ENCODE assay signal across 20 cellular contexts in genomic region chr17:44924107-44924544, GRCh38. TPM values are rescaled to one million over a fixed set of nuclear protein-coding genes. Genes with fewer than 3 reads are reported as not detected.
DNase-seq lines count a peak whose midpoint lies in the region; ATAC-seq, FAIRE-seq and TF ChIP-seq lines count a peak whose summit lies in the region.
"Had no signal": no experiment of that assay in that cellular context is flagged by ENCODE, and none has a peak within 500 bp of the region (broad histone marks: within the 10 kb centered on the region; RNA-seq: fewer than 3 reads in every experiment).

No MANE protein-coding gene starts in this region.

- H3K9me3 ChIP-seq in GM12878 (replicated peaks; ENCODE audit: control insufficient read depth, insufficient read depth, low read length): no peaks in the 10 kb centered on the region
- H3K9me3 ChIP-seq: SJCRH30 had no signal

- 86% methylated on average over 9 of the region's 9 CpGs for WGBS in GM12878 (ENCODE audit: insufficient coverage, insufficient replicate concordance, low lambda C conversion rate, missing lambda C conversion rate)

- DNase-seq in activated naive CD4-positive, alpha-beta T cell treated with anti-CD3 and anti-CD28 coated beads, Interleukin-2, amount 10 ng/mL, durations not matched to agents 7 days and 5 days: peak; percentile 7
- no peak for DNase-seq in activated naive CD4-positive, alpha-beta T cell treated with anti-CD3 and anti-CD28 coated beads for 36 hours
- DNase-seq in NCI-H2081 treated with DMSO at 0.1 percent for 48 hours (lab: John Stamatoyannopoulos, UW) (peak; percentile 6), GM12878 (ENCODE audit: low read depth, low spot score) (no peak), urothelium cell line (ENCODE audit: low spot score) (no peak), C1 segment of cervical spinal cord (lab: John Stamatoyannopoulos, UW) (no peak)
- DNase-seq in effector CD4-positive, alpha-beta T cell: no peak
- DNase-seq in activated T-cell treated with anti-CD3 and anti-CD28 coated beads, Interleukin-2, amount 50 U/mL, for 48 hours: no peak
- DNase-seq: activated CD8-positive, alpha-beta T cell treated with anti-CD3 and anti-CD28 coated beads for 36 hours; amygdala; cerebellar nuclear complex; foreskin melanocyte; NCI-H187 treated with DMSO at 0.1 percent for 48 hours; small intestine; stimulated activated naive CD4-positive, alpha-beta T cell treated with Interleukin-2 at 50 U/mL for 16 hours had no signal

- no peak overlapping the region for H3K9ac ChIP-seq in GM12878 (ENCODE audit: control insufficient read depth, insufficient read depth, low read length)
- H3K9ac ChIP-seq: parathyroid adenoma had no signal

- peaks cover 41% of the 10 kb centered on the region for H3K27me3 Mint-ChIP-seq in activated naive CD4-positive, alpha-beta T cell treated with anti-CD3 and anti-CD28 coated beads, Interleukin-2, amount 10 ng/mL, durations not matched to agents 7 days and 5 days
- H3K27me3 Mint-ChIP-seq in activated naive CD4-positive, alpha-beta T cell treated with anti-CD3 and anti-CD28 coated beads for 36 hours (ENCODE audit: low read depth): peaks cover 18% of the 10 kb centered on the region

- ATAC-seq in GM12878: no peak
- ATAC-seq: activated CD8-positive, alpha-beta T cell treated with anti-CD3 and anti-CD28 coated beads for 36 hours; left lobe of liver had no signal

- no peak overlapping the region for H3K4me3 ChIP-seq in GM12878
- H3K4me3 ChIP-seq: SJCRH30 had no signal

- peaks cover 12% of the 10 kb centered on the region for H3K4me1 ChIP-seq in GM12878 (ENCODE audit: control insufficient read depth, insufficient read depth, low read length)
- H3K4me1 ChIP-seq: parathyroid adenoma had no signal

- CTCF ChIA-PET in activated naive CD4-positive, alpha-beta T cell treated with anti-CD3 and anti-CD28 coated beads, Interleukin-2, amount 10 ng/mL, durations not matched to agents 7 days and 5 days (lab: Charles Lee): no interaction called here
- CTCF ChIA-PET in activated naive CD4-positive, alpha-beta T cell treated with anti-CD3 and anti-CD28 coated beads for 36 hours (lab: Charles Lee): interaction anchor here (2.8 kb wide), 1 partner anchor 95 kb away, joined by 7 read pairs; no protein-coding TSS in a partner anchor
- CTCF ChIA-PET in GM12878 (lab: Yijun Ruan, JAX): no interaction called here

- H2AFZ ChIP-seq in GM12878 (ENCODE audit: control insufficient read depth, low read depth, low read length): no peak overlapping the region
- H2AFZ ChIP-seq: parathyroid adenoma had no signal

- no peak overlapping the region for H3K4me3 Mint-ChIP-seq in activated naive CD4-positive, alpha-beta T cell treated with anti-CD3 and anti-CD28 coated beads, Interleukin-2, amount 10 ng/mL, durations not matched to agents 7 days and 5 days
- H3K4me3 Mint-ChIP-seq in activated naive CD4-positive, alpha-beta T cell treated with anti-CD3 and anti-CD28 coated beads for 36 hours: no peak overlapping the region
- H3K4me3 Mint-ChIP-seq: activated CD8-positive, alpha-beta T cell treated with anti-CD3 and anti-CD28 coated beads for 36 hours had no signal

- no peaks in the 10 kb centered on the region for H4K20me1 ChIP-seq in GM12878 (ENCODE audit: control insufficient read depth, insufficient read depth)

- TF ChIP-seq POLR2A in GM12878 (IDR thresholded peaks at IDR 0.05; ENCODE audit: low read depth, low read length): peak; percentile 48; the same call in 1 of the 2 replicates

- POLR2A ChIA-PET in GM12878 (lab: Charles Lee): no interaction called here

- no peaks in the 10 kb centered on the region for H3K79me2 ChIP-seq in GM12878 (ENCODE audit: control insufficient read depth, insufficient read depth, low read length)
- H3K79me2 ChIP-seq: parathyroid adenoma had no signal

- peaks cover 30% of the 10 kb centered on the region for H3K36me3 Mint-ChIP-seq in activated naive CD4-positive, alpha-beta T cell treated with anti-CD3 and anti-CD28 coated beads, Interleukin-2, amount 10 ng/mL, durations not matched to agents 7 days and 5 days
- H3K36me3 Mint-ChIP-seq in activated naive CD4-positive, alpha-beta T cell treated with anti-CD3 and anti-CD28 coated beads for 36 hours (ENCODE audit: low read depth): peaks cover 23% of the 10 kb centered on the region

- in situ Hi-C loops in GM12878 (cut with MboI): loop anchor here (10.0 kb wide), 2 partner anchors 101 to 181 kb away; no protein-coding TSS in a partner anchor

- no peak for TF ChIP-seq EP300 in GM12878 (IDR thresholded peaks at IDR 0.05; ENCODE audit: borderline replicate concordance in 1 of 2, control insufficient read depth in 1 of 2, low read depth in 2 of 2, low read length in 2 of 2)

- SMC1A ChIA-PET in GM12878 (lab: Charles Lee; ENCODE audit: uncharacterized antibody, unreplicated experiment): no interaction called here

- no peaks in the 10 kb centered on the region for H3K4me1 Mint-ChIP-seq in activated naive CD4-positive, alpha-beta T cell treated with anti-CD3 and anti-CD28 coated beads, Interleukin-2, amount 10 ng/mL, durations not matched to agents 7 days and 5 days
- no peaks in the 10 kb centered on the region for H3K4me1 Mint-ChIP-seq in activated naive CD4-positive, alpha-beta T cell treated with anti-CD3 and anti-CD28 coated beads for 36 hours (ENCODE audit: low read depth)

- no peak overlapping the region for H3K4me2 ChIP-seq in GM12878 (ENCODE audit: control insufficient read depth, insufficient read depth)

- TF ChIP-seq CTCF in GM12878 (IDR thresholded peaks at IDR 0.05 in 2 of 3, conservative IDR thresholded peaks at IDR 0.05 in 1 of 3; ENCODE audit: control insufficient read depth in 2 of 3, extremely low read depth in 1 of 3, insufficient read depth in 1 of 3, low read depth in 3 of 3, low read length in 3 of 3): no peak

- no peaks in the 10 kb centered on the region for H3K9me3 Mint-ChIP-seq in activated naive CD4-positive, alpha-beta T cell treated with anti-CD3 and anti-CD28 coated beads, Interleukin-2, amount 10 ng/mL, durations not matched to agents 7 days and 5 days
- H3K9me3 Mint-ChIP-seq in activated naive CD4-positive, alpha-beta T cell treated with anti-CD3 and anti-CD28 coated beads for 36 hours: no peaks in the 10 kb centered on the region
- H3K9me3 Mint-ChIP-seq: activated CD8-positive, alpha-beta T cell treated with anti-CD3 and anti-CD28 coated beads for 36 hours had no signal

- RAD21 ChIA-PET in GM12878 (lab: Charles Lee; ENCODE audit: unreplicated experiment): no interaction called here

- H3K27me3 ChIP-seq in GM12878 (replicated peaks in 1 of 2; ENCODE audit: control insufficient read depth in 2 of 2, insufficient read depth in 2 of 2, low read length in 1 of 2): peaks cover 0 to 3% of the 10 kb centered on the region in 2 experiments; a peak in 1 of 4 replicates
- H3K27me3 ChIP-seq: SJCRH30 had no signal

- H3K27ac Mint-ChIP-seq in activated naive CD4-positive, alpha-beta T cell treated with anti-CD3 and anti-CD28 coated beads, Interleukin-2, amount 10 ng/mL, durations not matched to agents 7 days and 5 days: no peak overlapping the region
- no peak overlapping the region for H3K27ac Mint-ChIP-seq in activated naive CD4-positive, alpha-beta T cell treated with anti-CD3 and anti-CD28 coated beads for 36 hours
- H3K27ac Mint-ChIP-seq: activated CD8-positive, alpha-beta T cell treated with anti-CD3 and anti-CD28 coated beads for 36 hours had no signal

- intact Hi-C loops in activated naive CD4-positive, alpha-beta T cell treated with anti-CD3 and anti-CD28 coated beads for 36 hours (cut with micrococcal nuclease): no loop called here
- intact Hi-C loops in GM12878 (cut with micrococcal nuclease; ENCODE audit: unreplicated experiment): loop anchor here (5.0 kb wide), 1 partner anchor 188 kb away; no protein-coding TSS in a partner anchor

- BruUV-seq in GM12878 (replicated peaks; lab: Mats Ljungman, UMichigan): no TSS peak

- peaks cover 27 to 30% of the 10 kb centered on the region in 2 experiments for H3K36me3 ChIP-seq in GM12878 (ENCODE audit: control insufficient read depth in 2 of 2, insufficient read depth in 2 of 2, low read length in 1 of 2)

- TF ChIP-seq RAD21 in GM12878 (IDR thresholded peaks at IDR 0.05; ENCODE audit: insufficient read depth, low read depth, low read length): no peak

- H3K27ac ChIP-seq in GM12878 (ENCODE audit: control insufficient read depth, insufficient read depth): no peak overlapping the region
- H3K27ac ChIP-seq: parathyroid adenoma, SJCRH30 had no signal

- FAIRE-seq in GM12878 (lab: Jason Lieb, UNC) (no peak), urothelium cell line (lab: Jason Lieb, UNC) (peak; percentile 42)
- FAIRE-seq: endothelial cell of umbilical vein, small intestine, TTC549 had no signal

RNA-seq across cellular contexts. Expression of gene GFAP, which starts 8.8 kb away (rescaled TPM):
- not detected for total RNA-seq in activated naive CD4-positive, alpha-beta T cell treated with anti-CD3 and anti-CD28 coated beads for 36 hours
- not detected in 2 replicates for total RNA-seq in GM12878 (2013; cell fraction: nucleolus; rRNA removed)
- total RNA-seq in GM12878 (2014; rRNA removed) (not detected in 2 replicates), GM12878 (2014; rRNA removed; fragmentation: Illumina TruSeq; extraction: Trizol) (not detected in 2 replicates), GM12878 (2021) (not detected in 2 replicates)
- not detected for polyA plus RNA-seq in GM12878 (2011; ENCODE audit: low read depth)
- polyA plus RNA-seq in GM12878 (2011; rRNA removed) (not detected in 2 replicates), GM12878 (2014; fragmentation: Illumina TruSeq; extraction: Trizol) (not detected in 2 replicates), GM12878 (2014; fragmentation: Nextera tagmentation; extraction: Ambion mirVana) (under 1 TPM in 1 of 2 experiments, not detected in 1; 0.04 TPM), GM12878 (2014; rRNA removed) (not detected in 2 replicates), GM12878 (2016; fragmentation: Nextera tagmentation; extraction: Ambion mirVana) (under 1 TPM in 1 of 2 experiments, not detected in 1; 0.25 TPM)
- polyA plus RNA-seq in GM12878 (2011; cell fraction: cytosol; rRNA removed): not detected in 2 replicates
- polyA plus RNA-seq in GM12878 (2011; cell fraction: nucleus; rRNA removed): 0.25 TPM in 1 of 2 replicates, not detected in the other
- 0.04 TPM in 1 of 2 replicates, not detected in the other for polyA plus RNA-seq in GM12878 (2012)
- not detected in 2 replicates for polyA minus RNA-seq in GM12878 (2011; rRNA and poly(A)+ RNA removed)
- not detected in 2 replicates for polyA minus RNA-seq in GM12878 (2011; cell fraction: cytosol; rRNA and poly(A)+ RNA removed)
- not detected in 2 replicates for polyA minus RNA-seq in GM12878 (2011; cell fraction: nucleus; rRNA and poly(A)+ RNA removed)
- total RNA-seq: activated CD8-positive, alpha-beta T cell treated with anti-CD3 and anti-CD28 coated beads for 36 hours had no signal

RNA-seq across cellular contexts. Expression of gene KIF18B, which starts 23.4 kb away (rescaled TPM):
- 10 to 100 TPM; 54.9 to 55.4 TPM for total RNA-seq in activated naive CD4-positive, alpha-beta T cell treated with anti-CD3 and anti-CD28 coated beads for 36 hours
- total RNA-seq in GM12878 (2013; cell fraction: nucleolus; rRNA removed): 15.4 and 21.6 TPM in 2 replicates
- total RNA-seq in GM12878 (2014; rRNA removed) (10.6 and 12.0 TPM in 2 replicates), GM12878 (2014; rRNA removed; fragmentation: Illumina TruSeq; extraction: Trizol) (9.2 and 10.3 TPM in 2 replicates), GM12878 (2021) (39.4 and 44.4 TPM in 2 replicates)
- 5.8 TPM for polyA plus RNA-seq in GM12878 (2011; ENCODE audit: low read depth)
- polyA plus RNA-seq in GM12878 (2011; rRNA removed) (14.2 and 28.6 TPM in 2 replicates), GM12878 (2014; fragmentation: Illumina TruSeq; extraction: Trizol) (11.9 and 22.0 TPM in 2 replicates), GM12878 (2014; fragmentation: Nextera tagmentation; extraction: Ambion mirVana) (1 to 10 TPM; 2.8 to 3.1 TPM), GM12878 (2014; rRNA removed) (44.7 and 46.2 TPM in 2 replicates), GM12878 (2016; fragmentation: Nextera tagmentation; extraction: Ambion mirVana) (10 to 100 TPM; 20.4 to 20.5 TPM)
- 26.3 and 33.9 TPM in 2 replicates for polyA plus RNA-seq in GM12878 (2011; cell fraction: cytosol; rRNA removed)
- polyA plus RNA-seq in GM12878 (2011; cell fraction: nucleus; rRNA removed): 116 and 176 TPM in 2 replicates
- 10.5 and 11.3 TPM in 2 replicates for polyA plus RNA-seq in GM12878 (2012)
- polyA minus RNA-seq in GM12878 (2011; rRNA and poly(A)+ RNA removed): 27.9 and 34.2 TPM in 2 replicates
- 16.8 and 18.3 TPM in 2 replicates for polyA minus RNA-seq in GM12878 (2011; cell fraction: cytosol; rRNA and poly(A)+ RNA removed)
- 28.7 and 55.6 TPM in 2 replicates for polyA minus RNA-seq in GM12878 (2011; cell fraction: nucleus; rRNA and poly(A)+ RNA removed)

RNA-seq across cellular contexts. Expression of gene EFTUD2, which starts 24.9 kb away (rescaled TPM):
- total RNA-seq in activated naive CD4-positive, alpha-beta T cell treated with anti-CD3 and anti-CD28 coated beads for 36 hours: 100 to 1,000 TPM; 170 to 176 TPM
- 345 and 489 TPM in 2 replicates for total RNA-seq in GM12878 (2013; cell fraction: nucleolus; rRNA removed)
- 92.0 and 98.1 TPM in 2 replicates for total RNA-seq in GM12878 (2014; rRNA removed)
- total RNA-seq in GM12878 (2014; rRNA removed; fragmentation: Illumina TruSeq; extraction: Trizol): 115 and 124 TPM in 2 replicates
- 154 and 159 TPM in 2 replicates for total RNA-seq in GM12878 (2021)
- 56.9 TPM for polyA plus RNA-seq in GM12878 (2011; ENCODE audit: low read depth)
- 198 and 251 TPM in 2 replicates for polyA plus RNA-seq in GM12878 (2011; rRNA removed)
- polyA plus RNA-seq in GM12878 (2011; cell fraction: cytosol; rRNA removed): 175 and 183 TPM in 2 replicates
- polyA plus RNA-seq in GM12878 (2011; cell fraction: nucleus; rRNA removed): 184 and 284 TPM in 2 replicates
- 59.0 and 69.5 TPM in 2 replicates for polyA plus RNA-seq in GM12878 (2012)
- polyA plus RNA-seq in GM12878 (2014; fragmentation: Illumina TruSeq; extraction: Trizol): 128 and 156 TPM in 2 replicates
- 10 to 100 TPM; 33.0 to 39.4 TPM for polyA plus RNA-seq in GM12878 (2014; fragmentation: Nextera tagmentation; extraction: Ambion mirVana)
- polyA plus RNA-seq in GM12878 (2014; rRNA removed): 114 and 115 TPM in 2 replicates
- polyA plus RNA-seq in GM12878 (2016; fragmentation: Nextera tagmentation; extraction: Ambion mirVana): 100 to 1,000 TPM; 157 to 173 TPM
- polyA minus RNA-seq in GM12878 (2011; rRNA and poly(A)+ RNA removed): 313 and 326 TPM in 2 replicates
- 54.5 and 63.2 TPM in 2 replicates for polyA minus RNA-seq in GM12878 (2011; cell fraction: cytosol; rRNA and poly(A)+ RNA removed)
- polyA minus RNA-seq in GM12878 (2011; cell fraction: nucleus; rRNA and poly(A)+ RNA removed): 75.6 and 112 TPM in 2 replicates

RNA-seq across cellular contexts. Expression of gene C1QL1, which starts 44.0 kb away (rescaled TPM):
- total RNA-seq in activated naive CD4-positive, alpha-beta T cell treated with anti-CD3 and anti-CD28 coated beads for 36 hours: under 1 TPM; 0.36 to 0.40 TPM
- not detected in 2 replicates for total RNA-seq in GM12878 (2013; cell fraction: nucleolus; rRNA removed)
- total RNA-seq in GM12878 (2014; rRNA removed) (not detected in 2 replicates), GM12878 (2014; rRNA removed; fragmentation: Illumina TruSeq; extraction: Trizol) (not detected in 2 replicates), GM12878 (2021) (not detected in 2 replicates)
- polyA plus RNA-seq in GM12878 (2011; ENCODE audit: low read depth): not detected
- polyA plus RNA-seq in GM12878 (2011; rRNA removed) (not detected in 2 replicates), GM12878 (2014; fragmentation: Illumina TruSeq; extraction: Trizol) (not detected in 2 replicates), GM12878 (2014; fragmentation: Nextera tagmentation; extraction: Ambion mirVana) (not detected), GM12878 (2014; rRNA removed) (not detected in 2 replicates), GM12878 (2016; fragmentation: Nextera tagmentation; extraction: Ambion mirVana) (not detected)
- polyA plus RNA-seq in GM12878 (2011; cell fraction: cytosol; rRNA removed): not detected in 2 replicates
- polyA plus RNA-seq in GM12878 (2011; cell fraction: nucleus; rRNA removed): not detected in 2 replicates
- polyA plus RNA-seq in GM12878 (2012): 0.11 TPM in 1 of 2 replicates, not detected in the other
- not detected in 2 replicates for polyA minus RNA-seq in GM12878 (2011; rRNA and poly(A)+ RNA removed)
- not detected in 2 replicates for polyA minus RNA-seq in GM12878 (2011; cell fraction: cytosol; rRNA and poly(A)+ RNA removed)
- not detected in 2 replicates for polyA minus RNA-seq in GM12878 (2011; cell fraction: nucleus; rRNA and poly(A)+ RNA removed)
- total RNA-seq: activated CD8-positive, alpha-beta T cell treated with anti-CD3 and anti-CD28 coated beads for 36 hours had no signal

Comparison
In these comparisons a context has a peak if more than half of its experiments do, and no peak if none do; other contexts are left out.
1. DNase-seq: peak in activated naive CD4-positive, alpha-beta T cell treated with anti-CD3 and anti-CD28 coated beads, Interleukin-2, amount 10 ng/mL, durations not matched to agents 7 days and 5 days (single experiment) and NCI-H2081 treated with DMSO at 0.1 percent for 48 hours (single experiment); none in activated naive CD4-positive, alpha-beta T cell treated with anti-CD3 and anti-CD28 coated beads for 36 hours (single experiment), GM12878 (single experiment), urothelium cell line (single experiment), C1 segment of cervical spinal cord (0 of 14), effector CD4-positive, alpha-beta T cell (single experiment) and activated T-cell treated with anti-CD3 and anti-CD28 coated beads, Interleukin-2, amount 50 U/mL, for 48 hours (0 of 2).